28 cellular contexts compared by ENCODE assay signal in genomic region chr19:41974652-41975051, GRCh38. TPM values are rescaled to one million over a fixed set of nuclear protein-coding genes. Genes with fewer than 3 reads are reported as not detected.
"Had no signal": no experiment of that assay in that cellular context is flagged by ENCODE, and none has a peak within 500 bp of the region (broad histone marks: within the 10 kb centered on the region; RNA-seq: fewer than 3 reads in every experiment).

No MANE protein-coding gene starts in this region.

- H3K9me3 ChIP-seq: ascending aorta, breast epithelium, heart left ventricle had no signal

- H3K27ac ChIP-seq: ascending aorta, breast epithelium, coronary artery, epithelial cell of prostate, heart left ventricle had no signal

- H3K27me3 ChIP-seq: ascending aorta, dorsolateral prefrontal cortex, heart left ventricle had no signal

- ATAC-seq: activated CD4-positive, alpha-beta T cell treated with anti-CD3 and anti-CD28 coated beads for 36 hours; activated T-cell treated with anti-CD3 and anti-CD28 coated beads, Interleukin-2, amount 50 U/mL, for 72 hours had no signal

- H3K4me1 ChIP-seq: ascending aorta, breast epithelium had no signal

- H3K36me3 ChIP-seq: ascending aorta, breast epithelium had no signal

- H3K4me3 ChIP-seq: ascending aorta, breast epithelium, coronary artery, dorsolateral prefrontal cortex, heart left ventricle had no signal

- DNase-seq: activated CD4-positive, alpha-beta memory T cell treated with anti-CD3 and anti-CD28 coated beads for 36 hours; activated CD4-positive, alpha-beta T cell treated with anti-CD3 and anti-CD28 coated beads for 36 hours; activated CD4-positive, alpha-beta T cell treated with anti-CD3 and anti-CD28 coated beads, Interleukin-2, amount 10 ng/mL, durations not matched to agents 24 days and 14 days; activated CD4-positive, CD25-positive, alpha-beta regulatory T cell; activated CD4-positive, CD25-positive, alpha-beta regulatory T cell treated with anti-CD3 and anti-CD28 coated beads, Interleukin-2, amount 50 U/mL, for 72 hours; activated CD8-positive, alpha-beta memory T cell treated with anti-CD3 and anti-CD28 coated beads, Interleukin-2, amount 50 U/mL, for 48 hours; activated effector memory CD4-positive, alpha-beta T cell treated with Interleukin-2 at 50 U/mL for 16 hours; activated gamma-delta T cell treated with Interleukin-2 at 50 U/mL for 16 hours; activated naive CD4-positive, alpha-beta T cell treated with anti-CD3 and anti-CD28 coated beads, Interleukin-2, amount 50 U/mL, for 16 hours; activated naive CD4-positive, alpha-beta T cell treated with Interleukin-2 at 50 U/mL for 16 hours; activated T-cell treated with anti-CD3 and anti-CD28 coated beads for 4 hours; activated T-cell treated with anti-CD3 and anti-CD28 coated beads, Interleukin-2, amount 50 U/mL, for 24 hours; activated T-cell treated with anti-CD3 and anti-CD28 coated beads, Interleukin-2, amount 50 U/mL, for 72 hours; amniotic stem cell; dorsolateral prefrontal cortex; effector memory CD4-positive, alpha-beta T cell; endodermal cell; foreskin fibroblast; glutamatergic neuron; heart left ventricle; T-helper 2 cell had no signal

RNA-seq across cellular contexts. Expression of gene ATP1A3, which starts 19.4 kb away (rescaled TPM):
- total RNA-seq: breast epithelium had no signal

RNA-seq across cellular contexts. Expression of gene ERFL, which starts 46.4 kb away (rescaled TPM):
- total RNA-seq: ascending aorta, cardiac septum, cerebellum, frontal cortex had no signal
- polyA plus RNA-seq: heart left ventricle had no signal
